In genomic region chr3:32817561-32818430, GRCh38 we compare ENCODE assay signal across 8 cellular contexts. TPM values are rescaled to one million over a fixed set of nuclear protein-coding genes. Genes with fewer than 3 reads are reported as not detected.
A peak's percentile ranks its signal among the peaks of the same experiment; 100 is the strongest.
DNase-seq lines count a peak whose midpoint lies in the region; ATAC-seq and TF ChIP-seq lines count a peak whose summit lies in the region.

TRIM71 (plus strand) TSS chr3:32817997; CDS start chr3:32818081, 84 bp downstream.

- H3K4me3 ChIP-seq in Caco-2 (ENCODE audit: low read depth, low read length) (peak within 1 kb of the TSS; percentile 78), mammary epithelial cell (replicated peaks in 1 of 3; ENCODE audit: insufficient read depth in 1 of 3, low read depth in 2 of 3, low read length in 3 of 3) (no peak within 1 kb of the TSS), mucosa of rectum (ENCODE audit: low read length in 2 of 2) (peak within 1 kb of the TSS; percentile 39 to 50)

- DNase-seq in Caco-2 = peak; percentile 42 to 48
- DNase-seq in HuH-7 (ENCODE audit: low spot score) = peak; percentile 74
- DNase-seq in mammary epithelial cell = peak; percentile 39
- DNase-seq in hippocampal formation (lab: John Stamatoyannopoulos, UW) = no peak
- no peak for DNase-seq in SIG-M5 (lab: John Stamatoyannopoulos, UW)
- no peak for DNase-seq in inferior parietal cortex (ENCODE audit: extremely low spot score)

- peaks cover 4% of the 10 kb centered on the region; the same call in 1 of the 2 replicates for H3K36me3 ChIP-seq in Caco-2 (ENCODE audit: control insufficient read depth, insufficient read depth, low read length)
- no peaks in the 10 kb centered on the region for H3K36me3 ChIP-seq in mammary epithelial cell (ENCODE audit: insufficient read depth, low read length)
- H3K36me3 ChIP-seq in mucosa of rectum (ENCODE audit: control insufficient read depth in 2 of 2, insufficient read depth in 2 of 2, low read length in 2 of 2) = no peaks in the 10 kb centered on the region

- no peaks in the 10 kb centered on the region for H3K27me3 Mint-ChIP-seq in Caco-2 (ENCODE audit: insufficient read depth, unreplicated experiment)

- TF ChIP-seq CTCF in Caco-2 (IDR thresholded peaks at IDR 0.05; ENCODE audit: insufficient read depth in 1 of 2, low read depth in 1 of 2, low read length in 1 of 2, severe bottlenecking in 1 of 2, unreplicated experiment in 1 of 2) (no peak), mammary epithelial cell (conservative IDR thresholded peaks at IDR 0.05 in 1 of 2, IDR thresholded peaks at IDR 0.05 in 1 of 2; ENCODE audit: extremely low read depth in 1 of 2, insufficient read depth in 1 of 2, low read depth in 1 of 2, low read length in 2 of 2) (no peak)

- TSS peak; percentile 4 for BruUV-seq in Caco-2 (replicated peaks; lab: Mats Ljungman, UMichigan)
- no TSS peak for BruUV-seq in mammary epithelial cell (replicated peaks; lab: Mats Ljungman, UMichigan)

- CTCF ChIA-PET in Caco-2 (lab: Charles Lee) = interaction anchor here (0.6 kb wide), 1 partner anchor 156 kb away, joined by 3 read pairs; no protein-coding TSS in a partner anchor
- CTCF ChIA-PET in mammary epithelial cell (lab: Charles Lee; ENCODE audit: low non-redundant PET) = no interaction called here

- H3K4me3 Mint-ChIP-seq in Caco-2 (ENCODE audit: unreplicated experiment) = peak within 1 kb of the TSS; percentile 86

- in situ Hi-C loops in mammary epithelial cell (cut with MboI; ENCODE audit: low sequenced_read_pairs in 2 of 2) = no loop called here

- dilution Hi-C loops in mammary epithelial cell (cut with HindIII; ENCODE audit: low sequenced_read_pairs) = no loop called here

- ATAC-seq in GM18907 (IDR thresholded peaks at IDR 0.05; ENCODE audit: unreplicated experiment) = no peak

- H3K27ac ChIP-seq in mammary epithelial cell (ENCODE audit: insufficient read depth, low read depth, low read length) = no peak within 1 kb of the TSS
- H3K27ac ChIP-seq in mucosa of rectum (ENCODE audit: low read depth in 2 of 2, low read length in 2 of 2) = no peak within 1 kb of the TSS

- no peaks in the 10 kb centered on the region for H3K79me2 ChIP-seq in mammary epithelial cell (ENCODE audit: insufficient read depth, low read length)

- H3K9ac ChIP-seq in mammary epithelial cell (ENCODE audit: insufficient read depth, low read length) (no peak within 1 kb of the TSS), mucosa of rectum (ENCODE audit: low read depth in 1 of 2, low read length in 2 of 2) (no peak within 1 kb of the TSS)

- WGBS in mammary epithelial cell (ENCODE audit: low coverage, missing lambda C conversion rate) = 9% methylated on average over 16 of the region's 88 CpGs

- peak within 1 kb of the TSS; percentile 30 for H2AFZ ChIP-seq in mammary epithelial cell (ENCODE audit: low read depth, low read length)

- H3K4me1 ChIP-seq in Caco-2 (peaks cover 38% of the 10 kb centered on the region), mammary epithelial cell (ENCODE audit: insufficient read depth, low read length) (peaks cover 4% of the 10 kb centered on the region), mucosa of rectum (ENCODE audit: control insufficient read depth in 2 of 2, insufficient read depth in 2 of 2, low read length in 2 of 2) (peaks cover 2 to 4% of the 10 kb centered on the region in 2 donors)

- H3K36me3 Mint-ChIP-seq in Caco-2 (ENCODE audit: insufficient read depth, unreplicated experiment) = peaks cover 57% of the 10 kb centered on the region

- H3K9me3 Mint-ChIP-seq in Caco-2 (ENCODE audit: unreplicated experiment) = no peaks in the 10 kb centered on the region

- H4K20me1 ChIP-seq in mammary epithelial cell (ENCODE audit: insufficient read depth, low read length) = no peaks in the 10 kb centered on the region

- peak within 1 kb of the TSS; percentile 93 for H3K27ac Mint-ChIP-seq in Caco-2 (ENCODE audit: unreplicated experiment)

- H3K27me3 ChIP-seq in Caco-2 (replicated peaks; ENCODE audit: control insufficient read depth, insufficient read depth, low read length) = no peaks in the 10 kb centered on the region
- peaks cover 65% of the 10 kb centered on the region for H3K27me3 ChIP-seq in mammary epithelial cell (ENCODE audit: insufficient read depth, low read length)
- peaks cover 52 to 63% of the 10 kb centered on the region in 2 donors for H3K27me3 ChIP-seq in mucosa of rectum (ENCODE audit: control insufficient read depth in 2 of 2, insufficient read depth in 2 of 2, low read length in 2 of 2)

- POLR2A ChIA-PET in Caco-2 (lab: Charles Lee) = no interaction called here

- H3K4me1 Mint-ChIP-seq in Caco-2 (ENCODE audit: low read depth, unreplicated experiment) = peaks cover 17% of the 10 kb centered on the region

- intact Hi-C loops in Caco-2 (cut with micrococcal nuclease; ENCODE audit: unreplicated experiment) = loop anchor here (2.0 to 5.0 kb wide), 3 partner anchors 23 to 115 kb away; no protein-coding TSS in a partner anchor
- intact Hi-C loops in mammary epithelial cell (cut with micrococcal nuclease) = no loop called here

- H3K9me3 ChIP-seq in Caco-2 (no peaks in the 10 kb centered on the region), mammary epithelial cell (replicated peaks; ENCODE audit: insufficient read depth, low read length) (peaks cover 16% of the 10 kb centered on the region), mucosa of rectum (ENCODE audit: control insufficient read depth in 2 of 2, low read length in 2 of 2) (no peaks in the 10 kb centered on the region)

- H3K4me2 ChIP-seq in mammary epithelial cell (ENCODE audit: insufficient read depth, low read depth, low read length) = peak within 1 kb of the TSS; percentile 44

RNA-seq across cellular contexts. Expression of gene TRIM71, which starts in this region (rescaled TPM):
- total RNA-seq in Caco-2 (2022) (67.5 and 68.4 TPM in 2 replicates), mammary epithelial cell (under 1 TPM in 1 of 2 donors, not detected in 1; under 0.01 TPM)
- 0.01 TPM for polyA plus RNA-seq in mammary epithelial cell
- not detected for polyA minus RNA-seq in mammary epithelial cell

Comparison
In these comparisons a context has a peak if more than half of its experiments do, and no peak if none do; other contexts are left out.
1. RNA of gene TRIM71 (total RNA-seq): 67.5 to 68.4 TPM in Caco-2; under 0.01 TPM in mammary epithelial cell; every median in the first group is over 10 times any median in the second.
2. Peak in DNase-seq and H3K4me2 ChIP-seq in mammary epithelial cell; RNA of the gene not detected or under 1 TPM.
3. DNase-seq: peak in Caco-2 (2 of 2) and HuH-7 (single experiment); none in hippocampal formation (0 of 2), SIG-M5 (single experiment) and inferior parietal cortex (single experiment).
4. H3K4me3 ChIP-seq: peak in Caco-2 (single experiment) and mucosa of rectum (2 of 2); none in mammary epithelial cell (0 of 3).